ENCODE assay signal across 13 cellular contexts in the genomic region with DNA sequence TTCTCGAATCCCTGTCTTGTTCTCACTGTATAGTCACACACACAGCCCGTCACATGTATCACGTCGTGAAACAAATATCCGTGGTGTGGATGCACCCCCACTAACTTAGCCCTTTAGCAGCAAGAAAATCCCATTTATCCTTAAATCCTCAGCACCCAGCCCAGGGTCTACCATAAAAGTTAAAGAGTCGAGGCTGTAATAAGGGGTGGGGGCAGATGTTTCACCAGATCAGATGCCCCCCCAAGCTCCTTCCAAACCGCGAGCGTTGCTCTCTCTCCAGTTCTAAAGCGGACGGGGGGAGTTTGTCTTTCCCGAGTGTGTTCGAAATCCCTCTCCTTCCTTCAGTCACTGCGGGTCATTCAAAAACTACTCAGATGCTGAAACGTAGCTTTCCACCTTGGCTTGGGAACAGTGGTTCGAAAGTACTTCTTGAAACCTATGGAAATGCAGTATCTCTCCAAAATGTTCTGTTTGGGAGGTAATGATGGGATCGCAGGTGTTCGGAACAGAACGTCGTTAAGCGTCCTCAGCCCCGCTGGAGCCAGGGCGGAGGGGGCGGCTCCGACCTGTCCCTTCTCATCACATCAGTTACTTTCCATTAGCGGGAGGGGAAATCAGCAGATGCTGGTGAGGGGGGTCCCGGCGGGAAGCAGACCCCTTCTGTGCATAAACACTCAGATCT.
DNase-seq lines count a peak whose midpoint lies in the region; ATAC-seq and TF ChIP-seq lines count a peak whose summit lies in the region.
"Had no signal": no experiment of that assay in that cellular context is flagged by ENCODE, and none has a peak within 500 bp of the region (broad histone marks: within the 10 kb centered on the region; RNA-seq: fewer than 3 reads in every experiment).

No MANE protein-coding gene starts in this region.

- H3K9me3 ChIP-seq in stomach, result peaks cover 0 to 11% (median 4%) of the 10 kb centered on the region in 4 donors
- H3K9me3 ChIP-seq: body of pancreas, MG63 had no signal

- H3K27me3 ChIP-seq in stomach, result peaks cover 3 to 92% (median 56%) of the 10 kb centered on the region in 3 donors

- H3K9me3 Mint-ChIP-seq in activated T-cell treated with anti-CD3 and anti-CD28 coated beads, Interleukin-2, amount 50 U/mL, for 72 hours, result no peaks in the 10 kb centered on the region
- H3K9me3 Mint-ChIP-seq in activated CD8-positive, alpha-beta T cell treated with anti-CD3 and anti-CD28 coated beads, Interleukin-2, amount 10 ng/mL, durations not matched to agents 7 days and 5 days (ENCODE audit: insufficient read depth), result no peaks in the 10 kb centered on the region
- H3K9me3 Mint-ChIP-seq in immature natural killer cell, result no peaks in the 10 kb centered on the region

- no peak for TF ChIP-seq EP300 in stomach (IDR thresholded peaks at IDR 0.05)

- H3K27ac ChIP-seq in stomach, result no peak overlapping the region
- H3K27ac ChIP-seq: body of pancreas had no signal

- WGBS in stomach, 5 donors, result 13 to 22% (median 15%) methylated on average over 28 of the region's 28 CpGs

- H3K27me3 Mint-ChIP-seq in activated T-cell treated with anti-CD3 and anti-CD28 coated beads, Interleukin-2, amount 50 U/mL, for 72 hours (ENCODE audit: low read depth), result peaks cover 28% of the 10 kb centered on the region
- peaks cover 31% of the 10 kb centered on the region for H3K27me3 Mint-ChIP-seq in activated CD8-positive, alpha-beta T cell treated with anti-CD3 and anti-CD28 coated beads, Interleukin-2, amount 10 ng/mL, durations not matched to agents 7 days and 5 days (ENCODE audit: low read depth)
- peaks cover 2 to 13% (median 10%) of the 10 kb centered on the region in 3 donors for H3K27me3 Mint-ChIP-seq in immature natural killer cell (ENCODE audit: low read depth in 3 of 3)

- no peak overlapping the region for H3K27ac Mint-ChIP-seq in activated T-cell treated with anti-CD3 and anti-CD28 coated beads, Interleukin-2, amount 50 U/mL, for 72 hours
- H3K27ac Mint-ChIP-seq in activated CD8-positive, alpha-beta T cell treated with anti-CD3 and anti-CD28 coated beads, Interleukin-2, amount 10 ng/mL, durations not matched to agents 7 days and 5 days, result no peak overlapping the region
- peak overlapping the region in 4 of 6 donors; percentile 65 to 83 (median 76) for H3K27ac Mint-ChIP-seq in immature natural killer cell

- POLR2A ChIA-PET in activated CD8-positive, alpha-beta T cell treated with anti-CD3 and anti-CD28 coated beads, Interleukin-2, amount 10 ng/mL, durations not matched to agents 7 days and 5 days (lab: Charles Lee), result no interaction called here

- H3K4me3 ChIP-seq in stomach, result peak overlapping the region in 2 of 4 donors; percentile 40 to 46
- H3K4me3 ChIP-seq: body of pancreas, MG63 had no signal

- H3K36me3 ChIP-seq in stomach, result no peaks in the 10 kb centered on the region
- H3K36me3 ChIP-seq: MG63 had no signal

- no peak for ATAC-seq in activated T-cell treated with anti-CD3 and anti-CD28 coated beads, Interleukin-2, amount 50 U/mL, for 72 hours (replicated peaks in 1 of 2)
- ATAC-seq in activated CD8-positive, alpha-beta T cell treated with anti-CD3 and anti-CD28 coated beads, Interleukin-2, amount 10 ng/mL, durations not matched to agents 7 days and 5 days, result no peak
- ATAC-seq: body of pancreas had no signal

- TF ChIP-seq CTCF in stomach (IDR thresholded peaks at IDR 0.05) (no peak), GM10266 (IDR thresholded peaks at IDR 0.05; ENCODE audit: control insufficient read depth, insufficient read depth, low read depth, missing control alignments) (no peak)

- CTCF ChIA-PET in activated CD8-positive, alpha-beta T cell treated with anti-CD3 and anti-CD28 coated beads, Interleukin-2, amount 10 ng/mL, durations not matched to agents 7 days and 5 days (lab: Charles Lee), result no interaction called here

- DNase-seq in activated T-cell treated with anti-CD3 and anti-CD28 coated beads, Interleukin-2, amount 50 U/mL, for 72 hours, result no peak
- DNase-seq in activated T-cell treated with anti-CD3 and anti-CD28 coated beads, Interleukin-2, amount 50 U/mL, for 1 hour, result no peak
- DNase-seq in activated CD8-positive, alpha-beta T cell treated with anti-CD3 and anti-CD28 coated beads, Interleukin-2, amount 10 ng/mL, durations not matched to agents 7 days and 5 days, result no peak
- DNase-seq in immature natural killer cell (no peak), stomach (peak; percentile 3), GM10266 (ENCODE audit: extremely low spot score) (no peak), SIG-M5 treated with dmso at 0.1 percent for 504 hours (lab: John Stamatoyannopoulos, UW; ENCODE audit: unreplicated experiment) (no peak), CD1c-positive myeloid dendritic cell (ENCODE audit: extremely low spot score) (no peak)
- DNase-seq: AML-193, MG63, NCI-H774, SHP77 had no signal

- intact Hi-C loops in stomach (cut with DNase I; ENCODE audit: low total_unique reads), result no loop called here

- H3K36me3 Mint-ChIP-seq in activated T-cell treated with anti-CD3 and anti-CD28 coated beads, Interleukin-2, amount 50 U/mL, for 72 hours (ENCODE audit: insufficient read depth in 2 of 2), result no peaks in the 10 kb centered on the region
- H3K36me3 Mint-ChIP-seq in activated CD8-positive, alpha-beta T cell treated with anti-CD3 and anti-CD28 coated beads, Interleukin-2, amount 10 ng/mL, durations not matched to agents 7 days and 5 days (ENCODE audit: low read depth), result no peaks in the 10 kb centered on the region
- H3K36me3 Mint-ChIP-seq in immature natural killer cell, result no peaks in the 10 kb centered on the region

- no peak for TF ChIP-seq POLR2A in stomach (IDR thresholded peaks at IDR 0.05)

- H3K4me1 ChIP-seq in stomach, result peaks cover 7 to 19% (median 13%) of the 10 kb centered on the region in 4 donors
- H3K4me1 ChIP-seq: body of pancreas had no signal

- peak overlapping the region; percentile 73 to 74 for H3K4me3 Mint-ChIP-seq in activated T-cell treated with anti-CD3 and anti-CD28 coated beads, Interleukin-2, amount 50 U/mL, for 72 hours
- peak overlapping the region; percentile 49 for H3K4me3 Mint-ChIP-seq in activated CD8-positive, alpha-beta T cell treated with anti-CD3 and anti-CD28 coated beads, Interleukin-2, amount 10 ng/mL, durations not matched to agents 7 days and 5 days
- peak overlapping the region; percentile 79 to 89 (median 86) for H3K4me3 Mint-ChIP-seq in immature natural killer cell

- peaks cover 16% of the 10 kb centered on the region for H3K4me1 Mint-ChIP-seq in activated T-cell treated with anti-CD3 and anti-CD28 coated beads, Interleukin-2, amount 50 U/mL, for 72 hours (ENCODE audit: low read depth)
- peaks cover 27% of the 10 kb centered on the region for H3K4me1 Mint-ChIP-seq in activated CD8-positive, alpha-beta T cell treated with anti-CD3 and anti-CD28 coated beads, Interleukin-2, amount 10 ng/mL, durations not matched to agents 7 days and 5 days (ENCODE audit: low read depth)
- H3K4me1 Mint-ChIP-seq in immature natural killer cell, result peaks cover 28 to 29% of the 10 kb centered on the region in 2 donors

Comparison
In these comparisons a context has a peak if more than half of its experiments do, and no peak if none do; other contexts are left out.
1. H3K27ac Mint-ChIP-seq: peak in immature natural killer cell (4 of 6); none in activated T-cell treated with anti-CD3 and anti-CD28 coated beads, Interleukin-2, amount 50 U/mL, for 72 hours (single experiment) and activated CD8-positive, alpha-beta T cell treated with anti-CD3 and anti-CD28 coated beads, Interleukin-2, amount 10 ng/mL, durations not matched to agents 7 days and 5 days (single experiment).
2. Peak in every context shown above with its lines, with median percentiles within 50 percentile points of each other: H3K4me3 Mint-ChIP-seq.